In the genomic region with DNA sequence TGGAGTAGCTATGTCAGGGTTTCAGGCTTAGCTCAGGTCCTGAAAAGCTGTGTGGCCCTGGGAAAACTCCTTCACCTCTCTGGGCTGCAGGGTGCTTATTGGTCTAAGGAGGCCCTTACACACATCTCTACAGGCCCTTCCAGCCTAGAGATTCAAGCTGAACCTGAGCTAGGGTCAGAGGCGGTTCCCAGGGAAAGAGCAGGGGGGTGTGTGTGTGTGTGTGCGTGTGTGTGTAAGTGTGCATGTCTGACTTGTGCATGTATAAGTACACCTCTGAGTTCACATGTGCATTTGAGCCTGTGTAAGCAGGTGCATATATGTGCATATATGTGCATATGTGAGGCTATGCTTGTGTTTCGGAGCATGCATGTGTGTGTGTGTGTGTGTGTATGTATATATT, we compare ENCODE assay signal across 1 cellular context.
TF ChIP-seq lines count a peak whose summit lies in the region.

No MANE protein-coding gene starts in this region.

TF ChIP-seq in A549, 52 proteins besides CTCF, POLR2A, EP300 and RAD21 (continued from another document):
- TF ChIP-seq, protein P1, sequence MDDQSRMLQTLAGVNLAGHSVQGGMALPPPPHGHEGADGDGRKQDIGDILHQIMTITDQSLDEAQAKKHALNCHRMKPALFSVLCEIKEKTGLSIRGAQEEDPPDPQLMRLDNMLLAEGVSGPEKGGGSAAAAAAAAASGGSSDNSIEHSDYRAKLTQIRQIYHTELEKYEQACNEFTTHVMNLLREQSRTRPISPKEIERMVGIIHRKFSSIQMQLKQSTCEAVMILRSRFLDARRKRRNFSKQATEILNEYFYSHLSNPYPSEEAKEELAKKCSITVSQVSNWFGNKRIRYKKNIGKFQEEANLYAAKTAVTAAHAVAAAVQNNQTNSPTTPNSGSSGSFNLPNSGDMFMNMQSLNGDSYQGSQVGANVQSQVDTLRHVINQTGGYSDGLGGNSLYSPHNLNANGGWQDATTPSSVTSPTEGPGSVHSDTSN (IDR thresholded peaks at IDR 0.05): no peak
